In genomic region chr12:13383379-13383778, GRCh38 we compare ENCODE assay signal across 23 cellular contexts.
DNase-seq lines count a peak whose midpoint lies in the region; ATAC-seq and TF ChIP-seq lines count a peak whose summit lies in the region.
"Had no signal": no experiment of that assay in that cellular context is flagged by ENCODE, and none has a peak within 500 bp of the region (broad histone marks: within the 10 kb centered on the region; RNA-seq: fewer than 3 reads in every experiment).

No MANE protein-coding gene starts in this region.

- H3K9me2 ChIP-seq in MM.1S (replicated peaks; ENCODE audit: insufficient read depth, low read length) = no peaks in the 10 kb centered on the region

- no peak overlapping the region for H3K4me2 ChIP-seq in MM.1S (ENCODE audit: low read depth, low read length)

- H3K27me3 Mint-ChIP-seq in Calu3 (ENCODE audit: unreplicated experiment) (no peaks in the 10 kb centered on the region), endodermal cell (ENCODE audit: insufficient read depth) (peaks cover 59% of the 10 kb centered on the region), mesothelial cell of epicardium (ENCODE audit: low read depth) (peaks cover 7% of the 10 kb centered on the region)
- H3K27me3 Mint-ChIP-seq: dendritic cell treated with granulocyte-macrophage colony-stimulating factor and Interleukin-4, amounts not matched to agents 40 ng/mL and 50 ng/mL, for 4 days had no signal

- H3K9me3 Mint-ChIP-seq in Calu3 (ENCODE audit: low read depth, unreplicated experiment) (peaks cover 10% of the 10 kb centered on the region), endodermal cell (no peaks in the 10 kb centered on the region), mesothelial cell of epicardium (no peaks in the 10 kb centered on the region)
- H3K9me3 Mint-ChIP-seq: activated T-helper 2 cell treated with anti-CD3 and anti-CD28 coated beads, Interferon-gamma antibody, Interleukin-2, Interleukin-4, amounts not matched to agents 10 μg/mL and 5 μg/mL and 100 μg/mL, durations not matched to agents 14 hours and 24 hours and 36 hours; HFFc6; naive B cell; stimulated activated naive CD8-positive, alpha-beta T cell treated with anti-CD3 and anti-CD28 coated beads, Interleukin-15, Interleukin-2, amounts not matched to agents 100 ng/mL and 50 ng/mL, for 24 hours had no signal

- ATAC-seq in GM21528 (IDR thresholded peaks at IDR 0.05; ENCODE audit: low FRiP score, unreplicated experiment) = no peak
- ATAC-seq: activated CD8-positive, alpha-beta memory T cell treated with anti-CD3 and anti-CD28 coated beads, Interleukin-2, amount 10 ng/mL, durations not matched to agents 7 days and 5 days; gastrocnemius medialis; Right ventricle myocardium inferior; sciatic nerve; upper lobe of right lung had no signal

- H3K4me1 Mint-ChIP-seq in Calu3 (ENCODE audit: low read depth, unreplicated experiment) (peaks cover 78% of the 10 kb centered on the region), endodermal cell (peaks cover 51% of the 10 kb centered on the region), mesothelial cell of epicardium (peaks cover 23% of the 10 kb centered on the region)
- H3K4me1 Mint-ChIP-seq: activated CD8-positive, alpha-beta memory T cell treated with anti-CD3 and anti-CD28 coated beads, Interleukin-2, amount 10 ng/mL, durations not matched to agents 7 days and 5 days; naive B cell had no signal

- no peak for TF ChIP-seq CTCF in Calu3 (IDR thresholded peaks at IDR 0.05; ENCODE audit: unreplicated experiment)
- no peak for TF ChIP-seq CTCF in MM.1S (IDR thresholded peaks at IDR 0.05; ENCODE audit: low read length)
- TF ChIP-seq CTCF in endodermal cell (conservative IDR thresholded peaks at IDR 0.05) = no peak
- TF ChIP-seq CTCF in mesothelial cell of epicardium (IDR thresholded peaks at IDR 0.05; ENCODE audit: unreplicated experiment) = no peak

- H3K79me2 ChIP-seq in MM.1S (ENCODE audit: low read length) = no peaks in the 10 kb centered on the region

- H4K20me1 ChIP-seq in MM.1S (ENCODE audit: insufficient read depth, low read length) = no peaks in the 10 kb centered on the region

- H3K4me3 ChIP-seq in MM.1S (ENCODE audit: low read length) (no peak overlapping the region), endodermal cell (ENCODE audit: low read length) (no peak overlapping the region), mucosa of stomach (ENCODE audit: low read length) (no peak overlapping the region)
- H3K4me3 ChIP-seq: gastrocnemius medialis, ovary, upper lobe of right lung had no signal

- H3K27ac ChIP-seq in MM.1S (ENCODE audit: low read length) (peak overlapping the region; percentile 32; the same call in 1 of the 2 replicates), endodermal cell (ENCODE audit: low read depth, low read length) (no peak overlapping the region)
- H3K27ac ChIP-seq: gastrocnemius medialis, ovary, upper lobe of right lung had no signal

- no peaks in the 10 kb centered on the region for H3F3A ChIP-seq in MM.1S (ENCODE audit: insufficient read depth, low read length)

- WGBS in endodermal cell (ENCODE audit: insufficient coverage in 1 of 2, insufficient read length in 1 of 2), 2 experiments = 85 to 92% methylated on average over 3 of the region's 3 CpGs

- H3K4me3 Mint-ChIP-seq in Calu3 (ENCODE audit: low read depth, unreplicated experiment) (no peak overlapping the region), endodermal cell (no peak overlapping the region), mesothelial cell of epicardium (no peak overlapping the region)
- H3K4me3 Mint-ChIP-seq: activated CD8-positive, alpha-beta memory T cell treated with anti-CD3 and anti-CD28 coated beads, Interleukin-2, amount 10 ng/mL, durations not matched to agents 7 days and 5 days; brain; dendritic cell treated with granulocyte-macrophage colony-stimulating factor and Interleukin-4, amounts not matched to agents 40 ng/mL and 50 ng/mL, for 4 days; HFFc6; naive B cell; stimulated activated naive CD8-positive, alpha-beta T cell treated with anti-CD3 and anti-CD28 coated beads, Interleukin-15, Interleukin-2, amounts not matched to agents 100 ng/mL and 50 ng/mL, for 24 hours had no signal

- H3K36me3 ChIP-seq in MM.1S (replicated peaks; ENCODE audit: insufficient read depth, low read length) = no peaks in the 10 kb centered on the region
- no peaks in the 10 kb centered on the region for H3K36me3 ChIP-seq in endodermal cell (ENCODE audit: control insufficient read depth, insufficient read depth, low read length)
- no peaks in the 10 kb centered on the region for H3K36me3 ChIP-seq in mucosa of stomach (ENCODE audit: control insufficient read depth, insufficient read depth, low read length)
- H3K36me3 ChIP-seq: gastrocnemius medialis, ovary, upper lobe of right lung had no signal

- H3K4me1 ChIP-seq in MM.1S (ENCODE audit: low read length) (peaks cover 12% of the 10 kb centered on the region), endodermal cell (ENCODE audit: control insufficient read depth, insufficient read depth, low read length) (peaks cover 9% of the 10 kb centered on the region), mucosa of stomach (ENCODE audit: control insufficient read depth, insufficient read depth, low read length) (peaks cover 79% of the 10 kb centered on the region)
- H3K4me1 ChIP-seq: gastrocnemius medialis, upper lobe of right lung had no signal

- H3K27ac Mint-ChIP-seq in Calu3 (ENCODE audit: unreplicated experiment) = peak overlapping the region; percentile 46
- no peak overlapping the region for H3K27ac Mint-ChIP-seq in endodermal cell
- H3K27ac Mint-ChIP-seq in mesothelial cell of epicardium = no peak overlapping the region
- H3K27ac Mint-ChIP-seq: activated CD8-positive, alpha-beta memory T cell treated with anti-CD3 and anti-CD28 coated beads, Interleukin-2, amount 10 ng/mL, durations not matched to agents 7 days and 5 days; activated T-helper 2 cell treated with anti-CD3 and anti-CD28 coated beads, Interferon-gamma antibody, Interleukin-2, Interleukin-4, amounts not matched to agents 10 μg/mL and 5 μg/mL and 100 μg/mL, durations not matched to agents 14 hours and 24 hours and 36 hours; dendritic cell treated with granulocyte-macrophage colony-stimulating factor and Interleukin-4, amounts not matched to agents 40 ng/mL and 50 ng/mL, for 4 days; HFFc6; naive B cell; stimulated activated naive CD8-positive, alpha-beta T cell treated with anti-CD3 and anti-CD28 coated beads, Interleukin-15, Interleukin-2, amounts not matched to agents 100 ng/mL and 50 ng/mL, for 24 hours had no signal

- intact Hi-C loops in Calu3 (cut with micrococcal nuclease; ENCODE audit: unreplicated experiment) = no loop called here

- H3K9me3 ChIP-seq in MM.1S (replicated peaks; ENCODE audit: insufficient read depth, low read length) (no peaks in the 10 kb centered on the region), endodermal cell (ENCODE audit: control insufficient read depth, low read length) (no peaks in the 10 kb centered on the region), mucosa of stomach (ENCODE audit: control insufficient read depth, low read length) (no peaks in the 10 kb centered on the region)
- H3K9me3 ChIP-seq: gastrocnemius medialis, ovary, upper lobe of right lung had no signal

- H3K27me3 ChIP-seq in MM.1S (replicated peaks; ENCODE audit: insufficient read depth, low read length) = no peaks in the 10 kb centered on the region
- peaks cover 12% of the 10 kb centered on the region for H3K27me3 ChIP-seq in endodermal cell (ENCODE audit: control insufficient read depth, insufficient read depth, low read length, poor library complexity, severe bottlenecking)
- no peaks in the 10 kb centered on the region for H3K27me3 ChIP-seq in mucosa of stomach (ENCODE audit: control insufficient read depth, insufficient read depth, low read length)
- H3K27me3 ChIP-seq: gastrocnemius medialis, ovary, upper lobe of right lung had no signal

- CTCF ChIA-PET in Calu3 (lab: Charles Lee) = interaction anchor here (0.6 kb wide), 1 partner anchor 1362 kb away, joined by 4 read pairs; no protein-coding TSS in a partner anchor

- H3K9ac ChIP-seq in MM.1S (ENCODE audit: low read length) (no peak overlapping the region), endodermal cell (ENCODE audit: extremely low read depth, low read length, poor library complexity, severe bottlenecking) (no peak overlapping the region), mucosa of stomach (ENCODE audit: low read length) (peak overlapping the region; percentile 36)

- H3K36me3 Mint-ChIP-seq in Calu3 (ENCODE audit: insufficient read depth, unreplicated experiment) (no peaks in the 10 kb centered on the region), endodermal cell (ENCODE audit: low read depth) (no peaks in the 10 kb centered on the region), mesothelial cell of epicardium (no peaks in the 10 kb centered on the region)
- H3K36me3 Mint-ChIP-seq: activated CD8-positive, alpha-beta memory T cell treated with anti-CD3 and anti-CD28 coated beads, Interleukin-2, amount 10 ng/mL, durations not matched to agents 7 days and 5 days; brain; naive B cell had no signal

- DNase-seq in Calu3 (peak; percentile 68), MM.1S (peak; percentile 42), endodermal cell (peak; percentile 30), NCI-H345 (lab: John Stamatoyannopoulos, UW) (no peak), mesothelial cell of epicardium (ENCODE audit: low spot score in 2 of 2, unreplicated experiment in 2 of 2) (no peak), activated T-cell treated with anti-CD3 and anti-CD28 coated beads for 4 hours (no peak)
- DNase-seq: activated CD8-positive, alpha-beta memory T cell treated with anti-CD3 and anti-CD28 coated beads, Interleukin-2, amount 10 ng/mL, durations not matched to agents 7 days and 5 days; C1 segment of cervical spinal cord; gastrocnemius medialis; GDM1; HFFc6; naive B cell; NCI-H1930; ovary; upper lobe of right lung had no signal

- H2AFZ ChIP-seq in MM.1S (ENCODE audit: low read length) = peak overlapping the region; percentile 15; the same call in 1 of the 2 replicates

- BruUV-seq in Calu3 (replicated peaks; lab: Mats Ljungman, UMichigan) = no TSS peak

Comparison
In these comparisons a context has a peak if more than half of its experiments do, and no peak if none do; other contexts are left out.
1. DNase-seq: peak in Calu3 (single experiment), MM.1S (single experiment) and endodermal cell (single experiment); none in NCI-H345 (single experiment), mesothelial cell of epicardium (0 of 2) and activated T-cell treated with anti-CD3 and anti-CD28 coated beads for 4 hours (single experiment).